20 cellular contexts compared by ENCODE assay signal in the genomic region with DNA sequence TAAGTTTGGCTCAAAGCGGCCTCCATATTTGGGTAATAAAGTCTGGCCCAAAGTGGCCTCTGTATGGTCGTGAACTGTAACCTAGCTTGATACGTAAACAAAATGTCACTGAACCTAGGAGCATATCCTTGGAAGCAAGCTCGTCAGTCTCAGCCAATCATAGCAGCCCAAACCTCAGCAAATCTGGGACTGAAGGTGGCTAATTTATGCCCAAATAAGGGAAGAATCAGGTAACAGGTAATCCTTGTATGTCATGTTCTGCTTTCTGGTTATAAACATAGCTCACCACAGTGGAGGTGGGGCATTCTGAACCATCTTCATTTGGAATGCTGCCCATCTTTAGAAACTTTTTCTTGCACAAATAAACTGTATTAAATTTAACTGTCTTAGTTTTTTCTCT.
"Had no signal": no experiment of that assay in that cellular context is flagged by ENCODE, and none has a peak within 500 bp of the region (broad histone marks: within the 10 kb centered on the region; RNA-seq: fewer than 3 reads in every experiment).

No MANE protein-coding gene starts in this region.

- H3K27me3 ChIP-seq: foreskin keratinocyte, hepatocyte, right lobe of liver, tibial nerve, upper lobe of right lung, vagina had no signal

- H3K9me3 ChIP-seq: psoas muscle, right lobe of liver, tibial nerve, upper lobe of right lung, vagina had no signal

- H3K4me3 ChIP-seq: hepatocyte, psoas muscle, right lobe of liver, tibial nerve, upper lobe of right lung, vagina had no signal

- H3K4me1 ChIP-seq: foreskin keratinocyte, psoas muscle, right lobe of liver, tibial nerve, upper lobe of right lung, vagina had no signal

- DNase-seq: effector CD4-positive, alpha-beta T cell; endodermal cell; erythroblast; foreskin keratinocyte; head of caudate nucleus; left colon; mesendoderm; naive B cell; occipital lobe; psoas muscle; retina; right lobe of liver; stimulated activated CD4-positive, alpha-beta T cell treated with anti-CD3 and anti-CD28 coated beads, Interleukin-15, amount 100 ng/mL, for 24 hours; stimulated activated CD4-positive, alpha-beta T cell treated with anti-CD3 and anti-CD28 coated beads, Interleukin-1b, Interleukin-23, amount 100 ng/mL, for 48 hours; stimulated activated CD4-positive, alpha-beta T cell treated with anti-CD3 and anti-CD28 coated beads, Interleukin-4, amount 100 ng/mL, for 24 hours; upper lobe of right lung had no signal

- H3K36me3 ChIP-seq: right lobe of liver, tibial nerve, upper lobe of right lung, vagina had no signal

- H3K27ac ChIP-seq: foreskin keratinocyte, hepatocyte, psoas muscle, right lobe of liver, tibial nerve, upper lobe of right lung, vagina had no signal

- ATAC-seq: foreskin keratinocyte; left colon; psoas muscle; right lobe of liver; stimulated activated memory B cell treated with anti-CD40 and anti-IgM and Interleukin-4, amounts not matched to agents 10 μg/mL and 1 μg/mL and 100 μg/mL, for 72 hours; upper lobe of right lung had no signal
